Comparison of ENCODE assay signal across 9 cellular contexts in genomic region chr7:95527033-95527775, GRCh38. TPM values are rescaled to one million over a fixed set of nuclear protein-coding genes. Genes with fewer than 3 reads are reported as not detected.
A peak's percentile ranks its signal among the peaks of the same experiment; 100 is the strongest.
DNase-seq lines count a peak whose midpoint lies in the region; ATAC-seq and TF ChIP-seq lines count a peak whose summit lies in the region.
"Had no signal": no experiment of that assay in that cellular context is flagged by ENCODE, and none has a peak within 500 bp of the region (broad histone marks: within the 10 kb centered on the region; RNA-seq: fewer than 3 reads in every experiment).

No MANE protein-coding gene starts in this region.

- peak; percentile 99 for TF ChIP-seq CTCF in chondrocyte (IDR thresholded peaks at IDR 0.05)

- intact Hi-C loops in left colon (cut with DNase I, micrococcal nuclease): loop anchor here in 1 of 2 donors (5.0 kb wide), 1 partner anchor 160 kb away; no protein-coding TSS in a partner anchor

- DNase-seq in C1 segment of cervical spinal cord (lab: John Stamatoyannopoulos, UW) (peak in 9 of 14 donors; percentile 31 to 63 (median 47)), HPDE6-E6E7 (ENCODE audit: extremely low spot score) (peak; percentile 76), NOMO-1 treated with DMSO at 0.1 percent for 48 hours (lab: John Stamatoyannopoulos, UW; ENCODE audit: unreplicated experiment) (peak; percentile 65), chondrocyte (ENCODE audit: low spot score) (no peak), left colon (peak; percentile 28 to 53), T-helper 9 cell (no peak)

- no peaks in the 10 kb centered on the region for H3K36me3 Mint-ChIP-seq in chondrocyte (ENCODE audit: low read depth)

- peaks cover 4% of the 10 kb centered on the region for H3K27me3 Mint-ChIP-seq in chondrocyte (ENCODE audit: low read depth)

- H3K27ac ChIP-seq in temporal lobe (ENCODE audit: low read depth, low read length): peak overlapping the region; percentile 97
- H3K27ac ChIP-seq: skin epidermis had no signal

- no peak overlapping the region for H3K4me3 Mint-ChIP-seq in chondrocyte (ENCODE audit: unreplicated experiment)

- H3K9me3 Mint-ChIP-seq in chondrocyte (ENCODE audit: low read depth): no peaks in the 10 kb centered on the region

- peaks cover 3% of the 10 kb centered on the region for H3K4me1 Mint-ChIP-seq in chondrocyte (ENCODE audit: low read depth)

- H3K27ac Mint-ChIP-seq in chondrocyte (ENCODE audit: unreplicated experiment): no peak overlapping the region

- peak; percentile 68 for ATAC-seq in GM18868 (IDR thresholded peaks at IDR 0.05; ENCODE audit: unreplicated experiment)
- ATAC-seq in left colon: peak; percentile 81

RNA-seq across cellular contexts. Expression of gene ASB4, which starts 41.5 kb away (rescaled TPM):
- total RNA-seq in chondrocyte: not detected in 3 replicates
- under 1 TPM; 0.40 to 0.56 TPM for total RNA-seq in left colon
- total RNA-seq in temporal lobe: under 0.01 TPM

Comparison
In these comparisons a context has a peak if more than half of its experiments do, and no peak if none do; other contexts are left out.
1. DNase-seq: peak in C1 segment of cervical spinal cord (9 of 14), HPDE6-E6E7 (single experiment), NOMO-1 treated with DMSO at 0.1 percent for 48 hours (single experiment) and left colon (2 of 2); none in chondrocyte (single experiment) and T-helper 9 cell (single experiment).